Comparison of ENCODE assay signal across 15 cellular contexts in genomic region chr1:156551866-156552265, GRCh38. TPM values are rescaled to one million over a fixed set of nuclear protein-coding genes. Genes with fewer than 3 reads are reported as not detected.
DNase-seq lines count a peak whose midpoint lies in the region; ATAC-seq, FAIRE-seq and TF ChIP-seq lines count a peak whose summit lies in the region.
"Had no signal": no experiment of that assay in that cellular context is flagged by ENCODE, and none has a peak within 500 bp of the region (broad histone marks: within the 10 kb centered on the region; RNA-seq: fewer than 3 reads in every experiment).

No MANE protein-coding gene starts in this region.

- 82 to 89% methylated on average over 6 of the region's 6 CpGs for WGBS in body of pancreas, 2 donors

- peak overlapping the region; percentile 16 for H3K9ac ChIP-seq in BLaER1

- peak overlapping the region; percentile 6; the same call in 1 of the 2 replicates for H3K27ac Mint-ChIP-seq in HFFc6

- H3K4me3 Mint-ChIP-seq in HFFc6 = no peak overlapping the region
- H3K4me3 Mint-ChIP-seq: CD4-positive, alpha-beta memory T cell had no signal

- H3K27me3 ChIP-seq in BLaER1 = no peaks in the 10 kb centered on the region
- no peaks in the 10 kb centered on the region for H3K27me3 ChIP-seq in body of pancreas
- H3K27me3 ChIP-seq: vagina had no signal

- H3K4me2 ChIP-seq in BLaER1 = peak overlapping the region; percentile 69

- peaks cover 81% of the 10 kb centered on the region for H3K36me3 ChIP-seq in BLaER1
- H3K36me3 ChIP-seq in body of pancreas (replicated peaks in 1 of 2; ENCODE audit: insufficient read depth in 1 of 2, low read depth in 2 of 2) = no peaks in the 10 kb centered on the region
- H3K36me3 ChIP-seq: vagina had no signal

- H3K4me3 ChIP-seq in BLaER1 (no peak overlapping the region), body of pancreas (no peak overlapping the region)
- H3K4me3 ChIP-seq: vagina had no signal

- H3K36me3 Mint-ChIP-seq in HFFc6 (ENCODE audit: low read depth) = peaks cover 26% of the 10 kb centered on the region
- H3K36me3 Mint-ChIP-seq: CD4-positive, alpha-beta memory T cell had no signal

- H3K9me3 ChIP-seq in BLaER1 (no peaks in the 10 kb centered on the region), body of pancreas (no peaks in the 10 kb centered on the region)
- H3K9me3 ChIP-seq: vagina had no signal

- peaks cover 18% of the 10 kb centered on the region for H3K4me1 Mint-ChIP-seq in HFFc6 (ENCODE audit: low read depth)

- H3K4me1 ChIP-seq in BLaER1 (peaks cover 69% of the 10 kb centered on the region), body of pancreas (peaks cover 16% of the 10 kb centered on the region)
- H3K4me1 ChIP-seq: vagina had no signal

- H3K27me3 Mint-ChIP-seq in HFFc6 (ENCODE audit: insufficient read depth) = no peaks in the 10 kb centered on the region; the same call in 1 of the 2 replicates
- H3K27me3 Mint-ChIP-seq: CD4-positive, alpha-beta memory T cell had no signal

- TF ChIP-seq CTCF in HFFc6 (IDR thresholded peaks at IDR 0.05) = no peak
- TF ChIP-seq CTCF in body of pancreas (IDR thresholded peaks at IDR 0.05) = no peak

- FAIRE-seq in RCC 7860 (lab: Jason Lieb, UNC) = peak; percentile 94
- FAIRE-seq: keratinocyte had no signal

- DNase-seq in HFFc6 (no peak), RCC 7860 (ENCODE audit: low spot score) (peak; percentile 90), kidney tubule cell (ENCODE audit: low spot score) (peak; percentile 88), body of pancreas (no peak), erythroblast (lab: John Stamatoyannopoulos, UW) (no peak)
- no peak for DNase-seq in activated CD8-positive, alpha-beta memory T cell treated with anti-CD3 and anti-CD28 coated beads for 24 hours
- DNase-seq: CD4-positive, alpha-beta memory T cell; NCI-H1092; NCI-H446; retina; T-helper 9 cell had no signal

- no peak for TF ChIP-seq POLR2A in body of pancreas (IDR thresholded peaks at IDR 0.05)
- TF ChIP-seq POLR2A in erythroblast (IDR thresholded peaks at IDR 0.05; ENCODE audit: low read length) = no peak

- intact Hi-C loops in body of pancreas (cut with DNase I) = no loop called here

- ATAC-seq in body of pancreas (no peak), HG02571 (IDR thresholded peaks at IDR 0.05; ENCODE audit: unreplicated experiment) (no peak)

- H3K9me3 Mint-ChIP-seq in HFFc6 = no peaks in the 10 kb centered on the region
- H3K9me3 Mint-ChIP-seq: CD4-positive, alpha-beta memory T cell had no signal

- H3K27ac ChIP-seq in BLaER1 (peak overlapping the region; percentile 83), body of pancreas (no peak overlapping the region)
- H3K27ac ChIP-seq: vagina had no signal

- no peaks in the 10 kb centered on the region for H4K20me1 ChIP-seq in BLaER1

RNA-seq across cellular contexts. Expression of gene IQGAP3, which starts 20.5 kb away (rescaled TPM):
- 10 to 100 TPM; 13.9 to 33.3 (median 29.0) TPM for total RNA-seq in HFFc6 (2021; fragmentation: NEBNext Ultra II Directional; extraction: Animal tissue kit (Norgen Biotek cat#: 25700))
- under 1 TPM in 1 of 2 donors, not detected in 1; 0.52 TPM for total RNA-seq in body of pancreas
- total RNA-seq: CD4-positive, alpha-beta memory T cell had no signal

RNA-seq across cellular contexts. Expression of gene TTC24, which starts 27.7 kb away (rescaled TPM):
- not detected for total RNA-seq in HFFc6 (2021; fragmentation: NEBNext Ultra II Directional; extraction: Animal tissue kit (Norgen Biotek cat#: 25700))
- total RNA-seq in body of pancreas = not detected
- total RNA-seq: vagina had no signal

RNA-seq across cellular contexts. Expression of gene NAXE, which starts 39.7 kb away (rescaled TPM):
- total RNA-seq in HFFc6 (2021; fragmentation: NEBNext Ultra II Directional; extraction: Animal tissue kit (Norgen Biotek cat#: 25700)) = 10 to 100 TPM; 73.9 to 83.9 (median 76.7) TPM
- 10 to 100 TPM; 46.1 to 62.8 TPM for total RNA-seq in body of pancreas

RNA-seq across cellular contexts. Expression of gene GPATCH4, which starts 49.4 kb away (rescaled TPM):
- 10 to 100 TPM; 25.0 to 35.8 (median 32.7) TPM for total RNA-seq in HFFc6 (2021; fragmentation: NEBNext Ultra II Directional; extraction: Animal tissue kit (Norgen Biotek cat#: 25700))
- 1 to 10 TPM; 8.9 to 9.6 TPM for total RNA-seq in body of pancreas

RNA-seq across cellular contexts. Expression of gene MEF2D, which starts 51.3 kb away (rescaled TPM):
- 10 to 100 TPM; 50.0 to 60.1 (median 56.8) TPM for total RNA-seq in HFFc6 (2021; fragmentation: NEBNext Ultra II Directional; extraction: Animal tissue kit (Norgen Biotek cat#: 25700))
- total RNA-seq in body of pancreas = 10 to 100 TPM; 15.6 to 18.1 TPM

Comparison
In these comparisons a context has a peak if more than half of its experiments do, and no peak if none do; other contexts are left out.
1. DNase-seq: peak in RCC 7860 (single experiment) and kidney tubule cell (single experiment); none in HFFc6 (single experiment), activated CD8-positive, alpha-beta memory T cell treated with anti-CD3 and anti-CD28 coated beads for 24 hours (single experiment), body of pancreas (0 of 4) and erythroblast (0 of 2).
2. RNA of gene IQGAP3, which starts 20.5 kb away (total RNA-seq): 13.9 to 33.3 TPM in HFFc6; 0.52 TPM in body of pancreas; every median in the first group is over 4 times any median in the second.